ENCODE assay signal across 34 cellular contexts in the genomic region with DNA sequence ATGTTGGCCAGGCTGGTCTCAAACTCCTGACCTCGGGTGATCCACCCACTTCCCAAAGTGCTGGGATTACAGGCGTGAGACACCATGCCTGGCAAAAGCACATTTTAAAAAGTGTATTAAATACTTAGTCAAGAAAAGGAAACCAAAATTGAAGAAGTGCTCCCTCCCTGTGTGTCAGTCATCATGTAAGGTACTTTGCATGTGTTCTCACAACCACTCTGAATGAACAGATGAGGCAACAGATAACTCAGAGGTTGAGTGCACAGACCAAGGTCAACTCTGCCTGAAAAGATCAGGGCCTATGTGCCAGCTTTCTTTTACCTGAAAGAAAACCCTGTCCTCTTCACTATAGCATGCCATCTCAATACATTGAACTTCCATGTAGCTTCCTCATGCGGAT.
A peak's percentile ranks its signal among the peaks of the same experiment; 100 is the strongest.
DNase-seq lines count a peak whose midpoint lies in the region; ATAC-seq, FAIRE-seq and TF ChIP-seq lines count a peak whose summit lies in the region.
"Had no signal": no experiment of that assay in that cellular context is flagged by ENCODE, and none has a peak within 500 bp of the region (broad histone marks: within the 10 kb centered on the region; RNA-seq: fewer than 3 reads in every experiment).

No MANE protein-coding gene starts in this region.

- H3K9me3 ChIP-seq in H1 (ENCODE audit: insufficient read depth in 2 of 2, low read depth in 1 of 2, low read length in 1 of 2) = peaks cover 0 to 6% of the 10 kb centered on the region in 2 experiments; a peak in 1 of 4 replicates
- H3K9me3 ChIP-seq: ascending aorta, BE2C, gastroesophageal sphincter, prostate gland, right lobe of liver had no signal

- H2BK120ac ChIP-seq in H1 (replicated peaks; ENCODE audit: low read depth, low read length) = peak overlapping the region; percentile 86

- POLR2A ChIA-PET in H1 (lab: Charles Lee; ENCODE audit: partially characterized antibody) = no interaction called here

- no peak overlapping the region for H3K4ac ChIP-seq in H1 (replicated peaks; ENCODE audit: insufficient read length, low read depth, low read length)

- intact Hi-C loops in Calu3 (cut with micrococcal nuclease; ENCODE audit: unreplicated experiment) = no loop called here

- H3K14ac ChIP-seq in H1 (ENCODE audit: insufficient read length) = no peak overlapping the region

- no TSS peak for BruUV-seq in Calu3 (replicated peaks; lab: Mats Ljungman, UMichigan)

- TF ChIP-seq CTCF in H1 (IDR thresholded peaks at IDR 0.05; ENCODE audit: control extremely low read depth in 1 of 3, insufficient read depth in 1 of 3, low read depth in 1 of 3, low read length in 3 of 3) = no peak
- no peak for TF ChIP-seq CTCF in Calu3 (IDR thresholded peaks at IDR 0.05; ENCODE audit: unreplicated experiment)

- no peaks in the 10 kb centered on the region for H3K9me3 Mint-ChIP-seq in Calu3 (ENCODE audit: low read depth, unreplicated experiment)

- no peak for TF ChIP-seq EP300 in H1 (IDR thresholded peaks at IDR 0.05; ENCODE audit: borderline replicate concordance in 1 of 2, low read depth in 2 of 2, low read length in 2 of 2)

- WGBS in H1 (ENCODE audit: extremely low coverage in 1 of 2, insufficient coverage in 1 of 2, insufficient read length in 1 of 2, insufficient replicate concordance in 2 of 2, low coverage in 1 of 2, low lambda C conversion rate in 2 of 2, missing lambda C conversion rate in 1 of 2), 2 experiments = 90% methylated on average over 3 of the region's 3 CpGs; no CpG with 5 or more reads in 1 of the 2 experiments

- H4K20me1 ChIP-seq in H1 (replicated peaks in 1 of 2; ENCODE audit: control insufficient read depth in 1 of 2, insufficient read depth in 2 of 2, low read length in 2 of 2) = no peaks in the 10 kb centered on the region

- H3K4me3 Mint-ChIP-seq in Calu3 (ENCODE audit: low read depth, unreplicated experiment) = no peak overlapping the region
- H3K4me3 Mint-ChIP-seq: activated T-cell treated with anti-CD3 and anti-CD28 coated beads, Interleukin-2, amount 50 U/mL, for 72 hours; naive thymus-derived CD8-positive, alpha-beta T cell; stimulated activated naive CD8-positive, alpha-beta T cell treated with anti-CD3 and anti-CD28 coated beads, Interleukin-15, Interleukin-2, amounts not matched to agents 100 ng/mL and 50 ng/mL, for 24 hours; T-helper 17 cell had no signal

- no peaks in the 10 kb centered on the region for H3K79me1 ChIP-seq in H1 (ENCODE audit: low read depth, low read length)

- H2AK5ac ChIP-seq in H1 (ENCODE audit: low read depth, low read length) = no peak overlapping the region

- no peak for TF ChIP-seq RAD21 in H1 (IDR thresholded peaks at IDR 0.05 in 1 of 2, conservative IDR thresholded peaks at IDR 0.05 in 1 of 2; ENCODE audit: low read depth in 2 of 2, low read length in 2 of 2)

- no peaks in the 10 kb centered on the region for H3K36me3 ChIP-seq in H1 (ENCODE audit: control insufficient read depth in 2 of 4, insufficient read depth in 4 of 4, low read length in 3 of 4)
- H3K36me3 ChIP-seq: ascending aorta, BE2C, gastroesophageal sphincter, prostate gland, right lobe of liver had no signal

- H3K9ac ChIP-seq in H1 (replicated peaks in 1 of 4; ENCODE audit: extremely low read depth in 1 of 4, low read depth in 3 of 4, low read length in 3 of 4) = no peak overlapping the region

- H3K4me3 ChIP-seq in H1 (ENCODE audit: extremely low read depth in 1 of 4, insufficient read depth in 2 of 4, low read depth in 3 of 4, low read length in 4 of 4) = no peak overlapping the region
- H3K4me3 ChIP-seq: ascending aorta, gastroesophageal sphincter, GM12878, hepatocyte, K562, lung, prostate gland, right lobe of liver had no signal

- H3K56ac ChIP-seq in H1 (replicated peaks; ENCODE audit: insufficient read length, low read depth, low read length) = no peak overlapping the region

- no peak for FAIRE-seq in H1 (lab: Jason Lieb, UNC)
- FAIRE-seq: GM12878, K562, urothelium cell line had no signal

- no peaks in the 10 kb centered on the region for H3K36me3 Mint-ChIP-seq in Calu3 (ENCODE audit: insufficient read depth, unreplicated experiment)
- H3K36me3 Mint-ChIP-seq: naive thymus-derived CD8-positive, alpha-beta T cell had no signal

- H4K8ac ChIP-seq in H1 (ENCODE audit: extremely low read depth, insufficient read depth, low read length) = no peak overlapping the region

- no peak overlapping the region for H4K5ac ChIP-seq in H1 (ENCODE audit: insufficient read length, low read depth, low read length)

- H2BK20ac ChIP-seq in H1 (ENCODE audit: low read length) = no peak overlapping the region

- no peak overlapping the region for H2BK15ac ChIP-seq in H1 (ENCODE audit: low read length)

- H2BK12ac ChIP-seq in H1 (ENCODE audit: low read depth, low read length) = no peak overlapping the region

- H3K27ac ChIP-seq in H1 (ENCODE audit: low read depth, low read length) = no peak overlapping the region
- H3K27ac ChIP-seq: ascending aorta, gastroesophageal sphincter, hepatocyte, prostate gland, right lobe of liver had no signal

- no peaks in the 10 kb centered on the region for H3K23me2 ChIP-seq in H1 (ENCODE audit: low read depth, low read length)

- no peak overlapping the region for H3K18ac ChIP-seq in H1 (ENCODE audit: extremely low read depth, low read length)

- H3K4me1 Mint-ChIP-seq in Calu3 (ENCODE audit: low read depth, unreplicated experiment) = peaks cover 8% of the 10 kb centered on the region
- H3K4me1 Mint-ChIP-seq: naive thymus-derived CD8-positive, alpha-beta T cell; T-helper 17 cell had no signal

- no peaks in the 10 kb centered on the region for H3K27me3 ChIP-seq in H1 (replicated peaks in 1 of 4; ENCODE audit: control insufficient read depth in 3 of 4, extremely low read depth in 1 of 4, insufficient read depth in 3 of 4, low read length in 3 of 4)
- H3K27me3 ChIP-seq: ascending aorta, BE2C, gastroesophageal sphincter, hepatocyte, right lobe of liver had no signal

- CTCF ChIA-PET in H1 (lab: Charles Lee; ENCODE audit: partially characterized antibody) = interaction anchor here (1.0 kb wide), 1 partner anchor 12 kb away, joined by 3 read pairs; no protein-coding TSS in a partner anchor
- CTCF ChIA-PET in Calu3 (lab: Charles Lee) = no interaction called here

- no peak overlapping the region for H3K23ac ChIP-seq in H1 (ENCODE audit: insufficient read length)

- H3K27me3 Mint-ChIP-seq in Calu3 (ENCODE audit: unreplicated experiment) = peaks cover 13% of the 10 kb centered on the region
- H3K27me3 Mint-ChIP-seq: naive thymus-derived CD8-positive, alpha-beta T cell; stimulated activated naive CD8-positive, alpha-beta T cell treated with anti-CD3 and anti-CD28 coated beads, Interleukin-15, Interleukin-2, amounts not matched to agents 100 ng/mL and 50 ng/mL, for 24 hours; T-helper 17 cell had no signal

- no peak overlapping the region for H3K27ac Mint-ChIP-seq in Calu3 (ENCODE audit: unreplicated experiment)
- H3K27ac Mint-ChIP-seq: activated T-cell treated with anti-CD3 and anti-CD28 coated beads, Interleukin-2, amount 50 U/mL, for 72 hours; naive thymus-derived CD8-positive, alpha-beta T cell; stimulated activated naive CD8-positive, alpha-beta T cell treated with anti-CD3 and anti-CD28 coated beads, Interleukin-15, Interleukin-2, amounts not matched to agents 100 ng/mL and 50 ng/mL, for 24 hours; T-helper 17 cell had no signal

- peak; percentile 48 for ATAC-seq in GM19025 (IDR thresholded peaks at IDR 0.05; ENCODE audit: low read depth, unreplicated experiment)
- ATAC-seq in HG02588 (IDR thresholded peaks at IDR 0.05; ENCODE audit: unreplicated experiment) = peak; percentile 66
- ATAC-seq in HG03280 (IDR thresholded peaks at IDR 0.05; ENCODE audit: unreplicated experiment) = peak; percentile 71
- ATAC-seq: activated CD4-positive, CD25-positive, alpha-beta regulatory T cell treated with anti-CD3 and anti-CD28 coated beads, Interleukin-2, amount 50 U/mL, for 24 hours; activated T-cell treated with anti-CD3 and anti-CD28 coated beads, Interleukin-2, amount 50 U/mL, for 72 hours; gastroesophageal sphincter; GM12878; K562; left cardiac atrium; naive thymus-derived CD8-positive, alpha-beta T cell; Panc1; right lobe of liver; SK-N-SH treated with all-trans-retinoic acid at 6 μM for 48 hours; T-helper 17 cell had no signal

- no peak overlapping the region for H4K91ac ChIP-seq in H1 (replicated peaks; ENCODE audit: insufficient read length, low read length)

- no peaks in the 10 kb centered on the region for H3K4me1 ChIP-seq in H1 (replicated peaks in 1 of 4; ENCODE audit: control insufficient read depth in 3 of 4, insufficient read depth in 4 of 4, low read length in 3 of 4)
- H3K4me1 ChIP-seq: ascending aorta, gastroesophageal sphincter, prostate gland, right lobe of liver had no signal

- no peak for TF ChIP-seq POLR2A in H1 (IDR thresholded peaks at IDR 0.05; ENCODE audit: control extremely low read depth in 1 of 2, low read depth in 2 of 2, low read length in 2 of 2)

- DNase-seq in H1 (ENCODE audit: low read depth in 1 of 2, low spot score in 2 of 2) (no peak), Calu3 (no peak), NCI-H1105 (lab: John Stamatoyannopoulos, UW) (no peak), NAMALWA (ENCODE audit: low spot score) (no peak)
- DNase-seq: activated CD4-positive, alpha-beta T cell treated with anti-CD3 and anti-CD28 coated beads, Interleukin-2, amount 50 U/mL, for 48 hours; activated T-cell treated with anti-CD3 and anti-CD28 coated beads, Interleukin-2, amount 50 U/mL, for 72 hours; BE2C; effector CD4-positive, alpha-beta T cell; EL; left cardiac atrium; naive thymus-derived CD8-positive, alpha-beta T cell; NCI-H1105 treated with DMSO at 0.1 percent for 48 hours; NCI-H2029; NCI-H524 treated with DMSO at 0.1 percent for 48 hours; nucleus accumbens; right lobe of liver; Right ventricle myocardium superior; stimulated activated CD8-positive, alpha-beta memory T cell treated with anti-CD3 and anti-CD28 coated beads, Interleukin-4, amount 100 ng/mL, for 48 hours; T-helper 17 cell had no signal

- no peaks in the 10 kb centered on the region for H3K79me2 ChIP-seq in H1 (ENCODE audit: control insufficient read depth in 1 of 2, insufficient read depth in 2 of 2, low read length in 2 of 2)
- H3K79me2 ChIP-seq: hepatocyte had no signal

- H2AFZ ChIP-seq in H1 (ENCODE audit: low read length) = no peak overlapping the region
- H2AFZ ChIP-seq: hepatocyte had no signal

- H3K4me2 ChIP-seq in H1 (ENCODE audit: insufficient read depth in 1 of 2, low read depth in 2 of 2, low read length in 2 of 2) = no peak overlapping the region
- H3K4me2 ChIP-seq: hepatocyte had no signal

- H2BK5ac ChIP-seq in H1 (ENCODE audit: low read depth, low read length) = no peak overlapping the region

TF ChIP-seq in H1, 55 proteins besides CTCF, POLR2A, EP300 and RAD21 (continues in another document):
- TF ChIP-seq KDM1A (IDR thresholded peaks at IDR 0.05; ENCODE audit: borderline replicate concordance, low read length) (no peak), SIN3A (conservative IDR thresholded peaks at IDR 0.05 in 1 of 2, IDR thresholded peaks at IDR 0.05 in 1 of 2; ENCODE audit: low read depth in 1 of 2, low read length in 2 of 2) (no peak), SIRT6 (IDR thresholded peaks at IDR 0.05; ENCODE audit: low read length) (no peak), SIX5 (IDR thresholded peaks at IDR 0.05; ENCODE audit: low read depth, low read length) (no peak), NANOG (IDR thresholded peaks at IDR 0.05; ENCODE audit: insufficient read depth, low read depth, low read length, poor library complexity, severe bottlenecking) (no peak)
